Comparison of ENCODE assay signal across 1 cellular context in the genomic region with DNA sequence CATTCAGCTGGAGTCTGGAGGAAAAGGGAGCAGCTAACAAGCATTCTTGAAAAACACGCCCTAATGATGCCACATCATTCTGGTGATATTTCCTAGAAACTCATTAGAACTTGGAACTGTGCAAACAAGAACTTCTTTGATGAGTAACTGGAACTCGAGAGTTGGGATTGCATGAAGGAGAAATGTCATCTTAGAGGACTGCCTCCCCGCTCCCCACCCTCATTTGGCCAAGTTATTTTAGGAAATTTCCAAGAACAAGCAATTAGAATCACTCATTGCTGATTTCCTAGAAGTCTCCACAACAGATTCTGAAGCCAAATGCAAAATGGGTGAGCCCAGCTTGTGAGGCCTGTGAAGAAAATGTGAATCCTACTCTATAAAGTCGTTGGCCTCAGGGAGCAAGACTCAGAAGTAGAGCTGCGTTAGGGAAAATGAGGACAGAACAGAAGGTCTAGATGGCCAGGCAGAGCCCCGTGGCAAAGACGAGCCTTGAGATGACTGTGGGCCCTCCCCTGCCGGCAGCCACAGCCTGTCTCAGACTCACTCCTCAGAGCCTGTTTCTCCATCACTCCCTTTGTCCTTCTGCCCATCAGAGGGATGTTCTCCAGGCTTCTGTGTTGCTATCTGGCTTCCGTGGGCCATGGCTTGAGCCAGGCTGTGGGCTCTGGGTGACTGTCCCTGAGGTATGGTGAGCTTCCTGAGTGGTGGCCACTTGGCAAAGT.
A peak's percentile ranks its signal among the peaks of the same experiment; 100 is the strongest.
TF ChIP-seq lines count a peak whose summit lies in the region.

No MANE protein-coding gene starts in this region.

TF ChIP-seq in K562, 482 proteins besides CTCF, POLR2A, EP300 and RAD21 (continued from another document and continues in another):
- TF ChIP-seq ATF7 (IDR thresholded peaks at IDR 0.05), result 0 out of 2 replicates have a peak, but pooled peaks have one; percentile 15
- TF ChIP-seq XRCC3 (IDR thresholded peaks at IDR 0.05), result no peak
- TF ChIP-seq CSDE1 (IDR thresholded peaks at IDR 0.05), result no peak
- no peak for TF ChIP-seq ZNF41 (CRISPR knock-in tag; conservative IDR thresholded peaks at IDR 0.05)
- no peak for TF ChIP-seq KDM4B (IDR thresholded peaks at IDR 0.05; ENCODE audit: borderline replicate concordance in 2 of 2, low read depth in 1 of 2)
- no peak for TF ChIP-seq RBM39 (optimal IDR thresholded peaks at IDR 0.05; ENCODE audit: low read depth, low read length)
- no peak for TF ChIP-seq RBM34 (IDR thresholded peaks at IDR 0.05; ENCODE audit: borderline replicate concordance, insufficient read depth, low read length)
- no peak for TF ChIP-seq YY1 (IDR thresholded peaks at IDR 0.05; ENCODE audit: borderline replicate concordance in 1 of 3, control insufficient read depth in 1 of 3, extremely low read depth in 1 of 3, insufficient read depth in 3 of 3, insufficient read length in 1 of 3, insufficient replicate concordance in 2 of 3, low read depth in 1 of 3, low read length in 2 of 3)
- TF ChIP-seq, protein P1, sequence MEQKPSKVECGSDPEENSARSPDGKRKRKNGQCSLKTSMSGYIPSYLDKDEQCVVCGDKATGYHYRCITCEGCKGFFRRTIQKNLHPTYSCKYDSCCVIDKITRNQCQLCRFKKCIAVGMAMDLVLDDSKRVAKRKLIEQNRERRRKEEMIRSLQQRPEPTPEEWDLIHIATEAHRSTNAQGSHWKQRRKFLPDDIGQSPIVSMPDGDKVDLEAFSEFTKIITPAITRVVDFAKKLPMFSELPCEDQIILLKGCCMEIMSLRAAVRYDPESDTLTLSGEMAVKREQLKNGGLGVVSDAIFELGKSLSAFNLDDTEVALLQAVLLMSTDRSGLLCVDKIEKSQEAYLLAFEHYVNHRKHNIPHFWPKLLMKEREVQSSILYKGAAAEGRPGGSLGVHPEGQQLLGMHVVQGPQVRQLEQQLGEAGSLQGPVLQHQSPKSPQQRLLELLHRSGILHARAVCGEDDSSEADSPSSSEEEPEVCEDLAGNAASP (IDR thresholded peaks at IDR 0.05), result no peak
- TF ChIP-seq HNRNPL (IDR thresholded peaks at IDR 0.05; ENCODE audit: low read depth, low read length), result no peak
- no peak for TF ChIP-seq TEAD4 (IDR thresholded peaks at IDR 0.05; ENCODE audit: low read length)
- no peak for TF ChIP-seq TEAD4 (CRISPR knock-in tag; IDR thresholded peaks at IDR 0.05; ENCODE audit: borderline replicate concordance)
- TF ChIP-seq CEBPG (CRISPR knock-in tag; IDR thresholded peaks at IDR 0.05), result no peak
- peak in 1 of 2 experiments; percentile 66; a peak in 2 of 4 replicates for TF ChIP-seq CEBPG (tag; conservative IDR thresholded peaks at IDR 0.05 in 1 of 2, IDR thresholded peaks at IDR 0.05 in 1 of 2)
- TF ChIP-seq CBFA2T2 (conservative IDR thresholded peaks at IDR 0.05), result no peak
- TF ChIP-seq ZNF589 (CRISPR knock-in tag; IDR thresholded peaks at IDR 0.05; ENCODE audit: low read depth), result peak; percentile 73
- no peak for TF ChIP-seq PYGO2 (tag; IDR thresholded peaks at IDR 0.05)
- no peak for TF ChIP-seq SMAD4 (CRISPR knock-in tag; conservative IDR thresholded peaks at IDR 0.05)
- TF ChIP-seq RCOR1 (IDR thresholded peaks at IDR 0.05; ENCODE audit: borderline replicate concordance in 1 of 2, low read depth in 2 of 2, low read length in 2 of 2), result no peak
- TF ChIP-seq TCF3 (CRISPR knock-in tag; IDR thresholded peaks at IDR 0.05), result peak; percentile 51
- TF ChIP-seq SMARCE1 (IDR thresholded peaks at IDR 0.05), result no peak
- TF ChIP-seq, protein P2, sequence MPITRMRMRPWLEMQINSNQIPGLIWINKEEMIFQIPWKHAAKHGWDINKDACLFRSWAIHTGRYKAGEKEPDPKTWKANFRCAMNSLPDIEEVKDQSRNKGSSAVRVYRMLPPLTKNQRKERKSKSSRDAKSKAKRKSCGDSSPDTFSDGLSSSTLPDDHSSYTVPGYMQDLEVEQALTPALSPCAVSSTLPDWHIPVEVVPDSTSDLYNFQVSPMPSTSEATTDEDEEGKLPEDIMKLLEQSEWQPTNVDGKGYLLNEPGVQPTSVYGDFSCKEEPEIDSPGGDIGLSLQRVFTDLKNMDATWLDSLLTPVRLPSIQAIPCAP (CRISPR knock-in tag; IDR thresholded peaks at IDR 0.05; ENCODE audit: borderline replicate concordance), result no peak
- TF ChIP-seq ZNF146 (CRISPR knock-in tag; IDR thresholded peaks at IDR 0.05; ENCODE audit: unreplicated experiment), result no peak
- no peak for TF ChIP-seq CBX5 (IDR thresholded peaks at IDR 0.05; ENCODE audit: borderline replicate concordance, low read depth)
- TF ChIP-seq SRSF7 (optimal IDR thresholded peaks at IDR 0.05; ENCODE audit: low read depth, low read length), result no peak
- TF ChIP-seq GTF2E2 (tag; IDR thresholded peaks at IDR 0.05), result 0 out of 2 replicates have a peak, but pooled peaks have one; percentile 22
- no peak for TF ChIP-seq SREBF2 (CRISPR knock-in tag; IDR thresholded peaks at IDR 0.05)
- TF ChIP-seq, protein P3, sequence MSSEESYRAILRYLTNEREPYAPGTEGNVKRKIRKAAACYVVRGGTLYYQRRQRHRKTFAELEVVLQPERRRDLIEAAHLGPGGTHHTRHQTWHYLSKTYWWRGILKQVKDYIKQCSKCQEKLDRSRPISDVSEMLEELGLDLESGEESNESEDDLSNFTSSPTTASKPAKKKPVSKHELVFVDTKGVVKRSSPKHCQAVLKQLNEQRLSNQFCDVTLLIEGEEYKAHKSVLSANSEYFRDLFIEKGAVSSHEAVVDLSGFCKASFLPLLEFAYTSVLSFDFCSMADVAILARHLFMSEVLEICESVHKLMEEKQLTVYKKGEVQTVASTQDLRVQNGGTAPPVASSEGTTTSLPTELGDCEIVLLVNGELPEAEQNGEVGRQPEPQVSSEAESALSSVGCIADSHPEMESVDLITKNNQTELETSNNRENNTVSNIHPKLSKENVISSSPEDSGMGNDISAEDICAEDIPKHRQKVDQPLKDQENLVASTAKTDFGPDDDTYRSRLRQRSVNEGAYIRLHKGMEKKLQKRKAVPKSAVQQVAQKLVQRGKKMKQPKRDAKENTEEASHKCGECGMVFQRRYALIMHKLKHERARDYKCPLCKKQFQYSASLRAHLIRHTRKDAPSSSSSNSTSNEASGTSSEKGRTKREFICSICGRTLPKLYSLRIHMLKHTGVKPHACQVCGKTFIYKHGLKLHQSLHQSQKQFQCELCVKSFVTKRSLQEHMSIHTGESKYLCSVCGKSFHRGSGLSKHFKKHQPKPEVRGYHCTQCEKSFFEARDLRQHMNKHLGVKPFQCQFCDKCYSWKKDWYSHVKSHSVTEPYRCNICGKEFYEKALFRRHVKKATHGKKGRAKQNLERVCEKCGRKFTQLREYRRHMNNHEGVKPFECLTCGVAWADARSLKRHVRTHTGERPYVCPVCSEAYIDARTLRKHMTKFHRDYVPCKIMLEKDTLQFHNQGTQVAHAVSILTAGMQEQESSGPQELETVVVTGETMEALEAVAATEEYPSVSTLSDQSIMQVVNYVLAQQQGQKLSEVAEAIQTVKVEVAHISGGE (CRISPR knock-in tag; IDR thresholded peaks at IDR 0.05), result no peak
- no peak for TF ChIP-seq ZNF699 (CRISPR knock-in tag; IDR thresholded peaks at IDR 0.05; ENCODE audit: insufficient replicate concordance)
- no peak for TF ChIP-seq ZNF134 (CRISPR knock-in tag; conservative IDR thresholded peaks at IDR 0.05)
- TF ChIP-seq BRD9 (IDR thresholded peaks at IDR 0.05; ENCODE audit: low read depth, partially characterized antibody), result no peak
- TF ChIP-seq ZNF780A (CRISPR knock-in tag; IDR thresholded peaks at IDR 0.05), result no peak
- no peak for TF ChIP-seq BHLHE40 (IDR thresholded peaks at IDR 0.05; ENCODE audit: low read length)
- TF ChIP-seq, protein P4, sequence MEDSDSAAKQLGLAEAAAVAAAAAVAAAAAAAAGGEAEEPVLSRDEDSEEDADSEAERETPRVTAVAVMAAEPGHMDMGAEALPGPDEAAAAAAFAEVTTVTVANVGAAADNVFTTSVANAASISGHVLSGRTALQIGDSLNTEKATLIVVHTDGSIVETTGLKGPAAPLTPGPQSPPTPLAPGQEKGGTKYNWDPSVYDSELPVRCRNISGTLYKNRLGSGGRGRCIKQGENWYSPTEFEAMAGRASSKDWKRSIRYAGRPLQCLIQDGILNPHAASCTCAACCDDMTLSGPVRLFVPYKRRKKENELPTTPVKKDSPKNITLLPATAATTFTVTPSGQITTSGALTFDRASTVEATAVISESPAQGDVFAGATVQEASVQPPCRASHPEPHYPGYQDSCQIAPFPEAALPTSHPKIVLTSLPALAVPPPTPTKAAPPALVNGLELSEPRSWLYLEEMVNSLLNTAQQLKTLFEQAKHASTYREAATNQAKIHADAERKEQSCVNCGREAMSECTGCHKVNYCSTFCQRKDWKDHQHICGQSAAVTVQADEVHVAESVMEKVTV (CRISPR knock-in tag; IDR thresholded peaks at IDR 0.05), result no peak
- TF ChIP-seq ZFP30 (CRISPR knock-in tag; IDR thresholded peaks at IDR 0.05; ENCODE audit: borderline replicate concordance), result no peak
- no peak for TF ChIP-seq KAT8 (IDR thresholded peaks at IDR 0.05; ENCODE audit: low read depth)
- TF ChIP-seq MEF2A (IDR thresholded peaks at IDR 0.05; ENCODE audit: control insufficient read depth, low read depth, low read length), result peak; percentile 69; the same call in 1 of the 2 replicates
- TF ChIP-seq LCOR (CRISPR knock-in tag; IDR thresholded peaks at IDR 0.05), result no peak
- no peak for TF ChIP-seq ZNF583 (CRISPR knock-in tag; IDR thresholded peaks at IDR 0.05)
- TF ChIP-seq, protein P5, sequence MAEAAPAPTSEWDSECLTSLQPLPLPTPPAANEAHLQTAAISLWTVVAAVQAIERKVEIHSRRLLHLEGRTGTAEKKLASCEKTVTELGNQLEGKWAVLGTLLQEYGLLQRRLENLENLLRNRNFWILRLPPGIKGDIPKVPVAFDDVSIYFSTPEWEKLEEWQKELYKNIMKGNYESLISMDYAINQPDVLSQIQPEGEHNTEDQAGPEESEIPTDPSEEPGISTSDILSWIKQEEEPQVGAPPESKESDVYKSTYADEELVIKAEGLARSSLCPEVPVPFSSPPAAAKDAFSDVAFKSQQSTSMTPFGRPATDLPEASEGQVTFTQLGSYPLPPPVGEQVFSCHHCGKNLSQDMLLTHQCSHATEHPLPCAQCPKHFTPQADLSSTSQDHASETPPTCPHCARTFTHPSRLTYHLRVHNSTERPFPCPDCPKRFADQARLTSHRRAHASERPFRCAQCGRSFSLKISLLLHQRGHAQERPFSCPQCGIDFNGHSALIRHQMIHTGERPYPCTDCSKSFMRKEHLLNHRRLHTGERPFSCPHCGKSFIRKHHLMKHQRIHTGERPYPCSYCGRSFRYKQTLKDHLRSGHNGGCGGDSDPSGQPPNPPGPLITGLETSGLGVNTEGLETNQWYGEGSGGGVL (CRISPR knock-in tag; IDR thresholded peaks at IDR 0.05), result no peak
- no peak for TF ChIP-seq SP2 (IDR thresholded peaks at IDR 0.05; ENCODE audit: extremely low read depth, low read depth, low read length, poor library complexity, severe bottlenecking)
- TF ChIP-seq SOX6 (IDR thresholded peaks at IDR 0.05), result peak; percentile 29; the same call in 1 of the 2 replicates
- TF ChIP-seq SRSF3 (IDR thresholded peaks at IDR 0.05; ENCODE audit: insufficient read depth, low read length), result no peak
- no peak for TF ChIP-seq RBM22 (IDR thresholded peaks at IDR 0.05; ENCODE audit: low read depth, low read length, poor library complexity, severe bottlenecking)
- TF ChIP-seq ZC3H4 (CRISPR knock-in tag; IDR thresholded peaks at IDR 0.05; ENCODE audit: borderline replicate concordance), result no peak
- TF ChIP-seq MECOM (CRISPR knock-in tag; IDR thresholded peaks at IDR 0.05), result no peak
- TF ChIP-seq EWSR1 (IDR thresholded peaks at IDR 0.05; ENCODE audit: borderline replicate concordance, low read depth, partially characterized antibody), result no peak
- TF ChIP-seq ZNF57 (CRISPR knock-in tag; IDR thresholded peaks at IDR 0.05), result no peak
- TF ChIP-seq, protein P6, sequence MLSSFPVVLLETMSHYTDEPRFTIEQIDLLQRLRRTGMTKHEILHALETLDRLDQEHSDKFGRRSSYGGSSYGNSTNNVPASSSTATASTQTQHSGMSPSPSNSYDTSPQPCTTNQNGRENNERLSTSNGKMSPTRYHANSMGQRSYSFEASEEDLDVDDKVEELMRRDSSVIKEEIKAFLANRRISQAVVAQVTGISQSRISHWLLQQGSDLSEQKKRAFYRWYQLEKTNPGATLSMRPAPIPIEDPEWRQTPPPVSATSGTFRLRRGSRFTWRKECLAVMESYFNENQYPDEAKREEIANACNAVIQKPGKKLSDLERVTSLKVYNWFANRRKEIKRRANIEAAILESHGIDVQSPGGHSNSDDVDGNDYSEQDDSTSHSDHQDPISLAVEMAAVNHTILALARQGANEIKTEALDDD (IDR thresholded peaks at IDR 0.05), result no peak
- 0 out of 2 replicates have a peak, but pooled peaks have one; percentile 6 for TF ChIP-seq CBFA2T3 (IDR thresholded peaks at IDR 0.05)
- TF ChIP-seq, protein P7, sequence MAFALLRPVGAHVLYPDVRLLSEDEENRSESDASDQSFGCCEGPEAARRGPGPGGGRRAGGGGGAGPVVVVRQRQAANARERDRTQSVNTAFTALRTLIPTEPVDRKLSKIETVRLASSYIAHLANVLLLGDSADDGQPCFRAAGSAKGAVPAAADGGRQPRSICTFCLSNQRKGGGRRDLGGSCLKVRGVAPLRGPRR (CRISPR knock-in tag; IDR thresholded peaks at IDR 0.05), result no peak
- TF ChIP-seq BACH1 (tag; IDR thresholded peaks at IDR 0.05), result no peak
- TF ChIP-seq, protein P8, sequence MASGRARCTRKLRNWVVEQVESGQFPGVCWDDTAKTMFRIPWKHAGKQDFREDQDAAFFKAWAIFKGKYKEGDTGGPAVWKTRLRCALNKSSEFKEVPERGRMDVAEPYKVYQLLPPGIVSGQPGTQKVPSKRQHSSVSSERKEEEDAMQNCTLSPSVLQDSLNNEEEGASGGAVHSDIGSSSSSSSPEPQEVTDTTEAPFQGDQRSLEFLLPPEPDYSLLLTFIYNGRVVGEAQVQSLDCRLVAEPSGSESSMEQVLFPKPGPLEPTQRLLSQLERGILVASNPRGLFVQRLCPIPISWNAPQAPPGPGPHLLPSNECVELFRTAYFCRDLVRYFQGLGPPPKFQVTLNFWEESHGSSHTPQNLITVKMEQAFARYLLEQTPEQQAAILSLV (tag; IDR thresholded peaks at IDR 0.05), result no peak
- TF ChIP-seq CHD4 (IDR thresholded peaks at IDR 0.05; ENCODE audit: insufficient read depth, insufficient replicate concordance, low read depth, low read length, poor library complexity, severe bottlenecking), result no peak
- no peak for TF ChIP-seq ZBTB17 (CRISPR knock-in tag; IDR thresholded peaks at IDR 0.05)
- TF ChIP-seq ARHGAP35 (IDR thresholded peaks at IDR 0.05; ENCODE audit: partially characterized antibody), result no peak
- TF ChIP-seq ZNF830 (CRISPR knock-in tag; IDR thresholded peaks at IDR 0.05), result no peak
- TF ChIP-seq ILK (tag; IDR thresholded peaks at IDR 0.05; ENCODE audit: borderline replicate concordance, low read depth), result no peak
- TF ChIP-seq MCM7 (IDR thresholded peaks at IDR 0.05), result no peak
- TF ChIP-seq, protein P9, sequence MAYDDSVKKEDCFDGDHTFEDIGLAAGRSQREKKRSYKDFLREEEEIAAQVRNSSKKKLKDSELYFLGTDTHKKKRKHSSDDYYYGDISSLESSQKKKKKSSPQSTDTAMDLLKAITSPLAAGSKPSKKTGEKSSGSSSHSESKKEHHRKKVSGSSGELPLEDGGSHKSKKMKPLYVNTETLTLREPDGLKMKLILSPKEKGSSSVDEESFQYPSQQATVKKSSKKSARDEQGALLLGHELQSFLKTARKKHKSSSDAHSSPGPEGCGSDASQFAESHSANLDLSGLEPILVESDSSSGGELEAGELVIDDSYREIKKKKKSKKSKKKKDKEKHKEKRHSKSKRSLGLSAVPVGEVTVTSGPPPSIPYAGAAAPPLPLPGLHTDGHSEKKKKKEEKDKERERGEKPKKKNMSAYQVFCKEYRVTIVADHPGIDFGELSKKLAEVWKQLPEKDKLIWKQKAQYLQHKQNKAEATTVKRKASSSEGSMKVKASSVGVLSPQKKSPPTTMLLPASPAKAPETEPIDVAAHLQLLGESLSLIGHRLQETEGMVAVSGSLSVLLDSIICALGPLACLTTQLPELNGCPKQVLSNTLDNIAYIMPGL (CRISPR knock-in tag; IDR thresholded peaks at IDR 0.05), result no peak
- no peak for TF ChIP-seq L3MBTL2 (IDR thresholded peaks at IDR 0.05)
